In genomic region chr5:87267574-87268125, GRCh38 we compare ENCODE assay signal across 8 cellular contexts. TPM values are rescaled to one million over a fixed set of nuclear protein-coding genes. Genes with fewer than 3 reads are reported as not detected.
DNase-seq lines count a peak whose midpoint lies in the region; ATAC-seq and TF ChIP-seq lines count a peak whose summit lies in the region.

Gene RASA1 (plus strand): TSS chr5:87267883. CDS start chr5:87268452, 569 bp downstream.

- H3K4me3 ChIP-seq in GM06990 (replicated peaks; ENCODE audit: low read depth, low read length) = peak within 1 kb of the TSS; percentile 70
- H3K4me3 ChIP-seq in NB4 (ENCODE audit: low read depth, low read length) = peak within 1 kb of the TSS; percentile 92
- H3K4me3 ChIP-seq in gastroesophageal sphincter = peak within 1 kb of the TSS; percentile 78 to 95
- H3K4me3 ChIP-seq in neutrophil (ENCODE audit: low read depth in 1 of 2, low read length in 1 of 2) = peak within 1 kb of the TSS; percentile 67 to 86

- H3K4me3 Mint-ChIP-seq in activated naive CD4-positive, alpha-beta T cell treated with anti-CD3 and anti-CD28 coated beads for 36 hours = peak within 1 kb of the TSS; percentile 100

- H3K36me3 ChIP-seq in GM06990 (ENCODE audit: control insufficient read depth, insufficient read depth, low read length) (no peaks in the 10 kb centered on the region; the same call in 1 of the 2 replicates), gastroesophageal sphincter (no peaks in the 10 kb centered on the region), neutrophil (no peaks in the 10 kb centered on the region)

- WGBS in gastroesophageal sphincter (ENCODE audit: low coverage in 1 of 2), 2 donors = 0% methylated on average over 6 to 21 of the region's 46 CpGs

- ATAC-seq in HG02571 (IDR thresholded peaks at IDR 0.05; ENCODE audit: unreplicated experiment) = peak; percentile 47
- ATAC-seq in gastroesophageal sphincter = peak; percentile 96

- H3K27me3 Mint-ChIP-seq in activated naive CD4-positive, alpha-beta T cell treated with anti-CD3 and anti-CD28 coated beads for 36 hours (ENCODE audit: low read depth) = no peaks in the 10 kb centered on the region

- H3K9me3 Mint-ChIP-seq in activated naive CD4-positive, alpha-beta T cell treated with anti-CD3 and anti-CD28 coated beads for 36 hours = no peaks in the 10 kb centered on the region

- peak; percentile 2 for TF ChIP-seq CTCF in GM06990 (IDR thresholded peaks at IDR 0.05; ENCODE audit: insufficient read depth, low read length, poor library complexity, severe bottlenecking)
- TF ChIP-seq CTCF in NB4 (IDR thresholded peaks at IDR 0.05; ENCODE audit: low read depth, low read length) = no peak
- TF ChIP-seq CTCF in gastroesophageal sphincter (IDR thresholded peaks at IDR 0.05) = no peak
- peak; percentile 18 for TF ChIP-seq CTCF in neutrophil (IDR thresholded peaks at IDR 0.05)
- no peak for TF ChIP-seq CTCF in subcutaneous adipose tissue (IDR thresholded peaks at IDR 0.05; ENCODE audit: low read depth)

- DNase-seq in GM06990 (ENCODE audit: extremely low read depth, insufficient read length) (peak; percentile 90), NB4 (ENCODE audit: low read depth) (peak; percentile 96), SK-N-DZ (ENCODE audit: low spot score) (peak; percentile 94)
- DNase-seq in activated naive CD4-positive, alpha-beta T cell treated with anti-CD3 and anti-CD28 coated beads for 36 hours = peak; percentile 90

- H3K27me3 ChIP-seq in GM06990 (replicated peaks; ENCODE audit: control insufficient read depth, insufficient read depth, low read length) (no peaks in the 10 kb centered on the region), gastroesophageal sphincter (no peaks in the 10 kb centered on the region), neutrophil (no peaks in the 10 kb centered on the region)

- H3K27ac ChIP-seq in gastroesophageal sphincter (peak within 1 kb of the TSS; percentile 71 to 94 (median 92)), neutrophil (peak within 1 kb of the TSS; percentile 90)

- H3K4me1 ChIP-seq in gastroesophageal sphincter = peaks cover 0 to 40% (median 0%) of the 10 kb centered on the region in 3 donors
- peaks cover 31 to 33% of the 10 kb centered on the region in 2 experiments for H3K4me1 ChIP-seq in neutrophil (ENCODE audit: control insufficient read depth in 1 of 2, insufficient read depth in 1 of 2, low read depth in 1 of 2, low read length in 1 of 2)

- H3K4me1 Mint-ChIP-seq in activated naive CD4-positive, alpha-beta T cell treated with anti-CD3 and anti-CD28 coated beads for 36 hours (ENCODE audit: low read depth) = peaks cover 30% of the 10 kb centered on the region

- H3K36me3 Mint-ChIP-seq in activated naive CD4-positive, alpha-beta T cell treated with anti-CD3 and anti-CD28 coated beads for 36 hours (ENCODE audit: low read depth) = peaks cover 8% of the 10 kb centered on the region

- peak within 1 kb of the TSS; percentile 96 for H3K27ac Mint-ChIP-seq in activated naive CD4-positive, alpha-beta T cell treated with anti-CD3 and anti-CD28 coated beads for 36 hours

- H3K9me3 ChIP-seq in gastroesophageal sphincter (no peaks in the 10 kb centered on the region), neutrophil (no peaks in the 10 kb centered on the region)

- CTCF ChIA-PET in activated naive CD4-positive, alpha-beta T cell treated with anti-CD3 and anti-CD28 coated beads for 36 hours (lab: Charles Lee) = no interaction called here

- intact Hi-C loops in activated naive CD4-positive, alpha-beta T cell treated with anti-CD3 and anti-CD28 coated beads for 36 hours (cut with micrococcal nuclease) = loop anchor here (1.0 to 10.0 kb wide), 11 partner anchors 31 to 1407 kb away; partner anchors contain the start of genes COX7C and TMEM161B

- TF ChIP-seq EP300 in gastroesophageal sphincter (IDR thresholded peaks at IDR 0.05) = no peak

- TF ChIP-seq POLR2A in NB4 (IDR thresholded peaks at IDR 0.05; ENCODE audit: extremely low read depth, insufficient read length) (peak; percentile 70), gastroesophageal sphincter (IDR thresholded peaks at IDR 0.05) (peak; percentile 78 to 79)

RNA-seq across cellular contexts. Expression of gene RASA1, which starts in this region (rescaled TPM):
- 20.4 and 22.5 TPM in 2 replicates for polyA plus RNA-seq in SK-N-DZ (2014; cell fraction: cytosol; rRNA removed)
- polyA plus RNA-seq in SK-N-DZ (2014; cell fraction: nucleus; rRNA removed) = 27.0 and 30.6 TPM in 2 replicates
- 10 to 100 TPM; 15.4 to 16.2 TPM for total RNA-seq in activated naive CD4-positive, alpha-beta T cell treated with anti-CD3 and anti-CD28 coated beads for 36 hours
- 10 to 100 TPM; 23.8 to 27.2 (median 26.0) TPM for total RNA-seq in gastroesophageal sphincter
- 10 to 100 TPM; 33.0 to 62.2 (median 46.6) TPM for total RNA-seq in subcutaneous adipose tissue

Comparison
In these comparisons a context has a peak if more than half of its experiments do, and no peak if none do; other contexts are left out.
1. Peak in every context shown above with its lines: DNase-seq, ATAC-seq, H3K4me3 ChIP-seq and H3K27ac ChIP-seq.
2. CTCF ChIP-seq: peak in GM06990 (single experiment) and neutrophil (single experiment); none in NB4 (single experiment), gastroesophageal sphincter (0 of 4) and subcutaneous adipose tissue (single experiment).